In genomic region chr6:134636221-134636830, GRCh38 we compare ENCODE assay signal across 9 cellular contexts.
DNase-seq lines count a peak whose midpoint lies in the region; ATAC-seq lines count a peak whose summit lies in the region.
"Had no signal": no experiment of that assay in that cellular context is flagged by ENCODE, and none has a peak within 500 bp of the region (broad histone marks: within the 10 kb centered on the region; RNA-seq: fewer than 3 reads in every experiment).

No MANE protein-coding gene starts in this region.

- ATAC-seq in HG03095 (IDR thresholded peaks at IDR 0.05; ENCODE audit: unreplicated experiment) (peak; percentile 49), GM18517 (IDR thresholded peaks at IDR 0.05; ENCODE audit: unreplicated experiment) (no peak)

- DNase-seq in SHP77 (lab: John Stamatoyannopoulos, UW) = peak; percentile 25 to 59
- DNase-seq in SHP77 treated with DMSO at 0.1 percent for 48 hours (lab: John Stamatoyannopoulos, UW) = no peak
- DNase-seq in activated CD4-positive, alpha-beta T cell treated with anti-CD3 and anti-CD28 coated beads, Interleukin-2, amount 50 U/mL, for 48 hours = peak; percentile 12 to 25
- DNase-seq in stimulated activated CD4-positive, alpha-beta T cell treated with anti-CD3 and anti-CD28 coated beads, Interleukin-4, amount 100 ng/mL, for 4 hours = peak; percentile 22 to 47
- DNase-seq in foreskin melanocyte = no peak
- DNase-seq in midbrain (lab: John Stamatoyannopoulos, UW) = no peak
- DNase-seq: posterior cingulate gyrus had no signal

Comparison
In these comparisons a context has a peak if more than half of its experiments do, and no peak if none do; other contexts are left out.
1. DNase-seq: peak in SHP77 (2 of 2), activated CD4-positive, alpha-beta T cell treated with anti-CD3 and anti-CD28 coated beads, Interleukin-2, amount 50 U/mL, for 48 hours (2 of 2) and stimulated activated CD4-positive, alpha-beta T cell treated with anti-CD3 and anti-CD28 coated beads, Interleukin-4, amount 100 ng/mL, for 4 hours (2 of 2); none in SHP77 treated with DMSO at 0.1 percent for 48 hours (single experiment), foreskin melanocyte (single experiment) and midbrain (single experiment).